ENCODE assay signal across 7 cellular contexts in the genomic region with DNA sequence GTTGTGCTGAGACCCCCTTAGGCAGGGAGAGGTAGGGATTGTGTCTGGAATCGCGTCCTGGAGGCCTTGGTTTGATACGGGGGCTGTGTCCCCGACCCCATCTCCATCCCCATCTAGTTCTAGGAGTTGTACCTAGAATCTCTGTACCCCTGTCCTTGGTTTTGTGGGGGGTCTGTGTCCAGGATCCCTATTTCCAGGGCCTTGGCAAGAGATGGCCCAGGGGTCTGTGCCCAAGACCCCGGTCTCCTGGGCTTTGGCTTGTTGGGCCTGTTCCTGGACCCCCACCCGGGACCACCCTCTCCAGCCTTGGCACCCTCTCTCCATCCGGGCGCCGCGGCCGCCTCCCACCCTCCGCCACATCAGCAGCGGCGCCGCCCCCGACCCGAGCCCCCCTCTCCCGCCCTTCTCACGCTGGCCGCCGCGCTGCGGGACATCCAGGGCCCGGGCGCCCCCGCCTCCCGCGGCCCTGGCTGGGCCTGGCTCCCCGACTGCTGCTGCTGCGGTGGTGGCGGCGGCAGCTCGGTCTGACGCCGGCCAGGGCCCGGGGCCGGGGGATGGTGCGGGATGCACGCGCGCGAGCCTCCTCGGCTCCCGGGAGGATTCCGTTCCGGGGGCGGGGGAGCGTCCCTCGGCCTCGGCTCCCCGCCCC. TPM values are rescaled to one million over a fixed set of nuclear protein-coding genes. Genes with fewer than 3 reads are reported as not detected.
DNase-seq lines count a peak whose midpoint lies in the region; ATAC-seq and TF ChIP-seq lines count a peak whose summit lies in the region.

TSS of gene NUMBL (minus strand) at position 602 of the 649 bp plus-strand sequence. CDS start at position 434, 168 bp downstream.

- TF ChIP-seq CTCF in H9 (conservative IDR thresholded peaks at IDR 0.05) (no peak), SU-DHL-6 (IDR thresholded peaks at IDR 0.05; ENCODE audit: insufficient read depth, low read length, poor library complexity, severe bottlenecking) (no peak), foreskin fibroblast (IDR thresholded peaks at IDR 0.05; ENCODE audit: low read depth, low read length) (no peak)

- no peak within 1 kb of the TSS for H2AK5ac ChIP-seq in H9 (ENCODE audit: insufficient read length, low read length)
- peak within 1 kb of the TSS; percentile 62 for H2AK5ac ChIP-seq in trophoblast cell (ENCODE audit: low read length)

- no peaks in the 10 kb centered on the region for H3K9me3 Mint-ChIP-seq in H9

- no peaks in the 10 kb centered on the region for H3K9me2 ChIP-seq in SU-DHL-6 (replicated peaks; ENCODE audit: insufficient read depth, low read length)

- no peak within 1 kb of the TSS for H2BK20ac ChIP-seq in H9 (ENCODE audit: low read depth, low read length, poor library complexity, severe bottlenecking)

- peaks cover 9% of the 10 kb centered on the region for H4K20me1 ChIP-seq in H9 (ENCODE audit: control insufficient read depth, insufficient read depth, insufficient read length)
- no peaks in the 10 kb centered on the region for H4K20me1 ChIP-seq in SU-DHL-6 (ENCODE audit: low read depth, low read length)

- H2BK5ac ChIP-seq in H9 (ENCODE audit: insufficient read length, low read length) (no peak within 1 kb of the TSS), trophoblast cell (ENCODE audit: low read depth, low read length, poor library complexity) (no peak within 1 kb of the TSS)

- H3K4ac ChIP-seq in H9 (ENCODE audit: low read depth, low read length) (no peak within 1 kb of the TSS), trophoblast cell (ENCODE audit: low read depth, low read length) (peak within 1 kb of the TSS; percentile 10)

- no peak for DNase-seq in H9
- no peak for DNase-seq in foreskin fibroblast
- peak in 1 of 2 donors; percentile 81 for DNase-seq in trophoblast cell
- DNase-seq in NCI-H2171 (lab: John Stamatoyannopoulos, UW): no peak
- no peak for DNase-seq in GOT3 (lab: John Stamatoyannopoulos, UW)

- no peak within 1 kb of the TSS for H3K56ac ChIP-seq in H9 (ENCODE audit: insufficient read length, low read depth, low read length)

- peak within 1 kb of the TSS; percentile 82 for H4K12ac ChIP-seq in trophoblast cell (ENCODE audit: low read depth, low read length)

- no peak for ATAC-seq in GM19463 (IDR thresholded peaks at IDR 0.05; ENCODE audit: unreplicated experiment)

- H3K4me1 Mint-ChIP-seq in H9: peaks cover 7 to 9% of the 10 kb centered on the region in 2 experiments

- WGBS in H9 (ENCODE audit: extremely low coverage, insufficient read length, low lambda C conversion rate): no CpG with 5 or more reads among the region's 51 CpGs
- no CpG with 5 or more reads among the region's 51 CpGs for WGBS in trophoblast cell (ENCODE audit: extremely low coverage, insufficient coverage, insufficient read length)

- no peak within 1 kb of the TSS for H3K23ac ChIP-seq in H9 (ENCODE audit: insufficient read length, low read depth, low read length)
- no peak within 1 kb of the TSS for H3K23ac ChIP-seq in trophoblast cell (ENCODE audit: low read length)

- no peaks in the 10 kb centered on the region for H3F3A ChIP-seq in SU-DHL-6 (ENCODE audit: insufficient read depth)

- H2BK15ac ChIP-seq in H9 (ENCODE audit: low read depth, low read length): no peak within 1 kb of the TSS

- H4K8ac ChIP-seq in H9 (replicated peaks; ENCODE audit: insufficient read length, low read depth, low read length) (no peak within 1 kb of the TSS), trophoblast cell (ENCODE audit: low read depth, low read length) (peak within 1 kb of the TSS; percentile 88)

- H3K9me3 ChIP-seq in H9 (ENCODE audit: control insufficient read depth, low read depth, low read length) (no peaks in the 10 kb centered on the region), SU-DHL-6 (ENCODE audit: insufficient read depth, low read length) (no peaks in the 10 kb centered on the region), trophoblast cell (ENCODE audit: insufficient read depth, low read depth, low read length) (no peaks in the 10 kb centered on the region)

- no peak within 1 kb of the TSS for H2BK12ac ChIP-seq in H9 (ENCODE audit: insufficient read length, low read depth, low read length)
- H2BK12ac ChIP-seq in trophoblast cell (ENCODE audit: low read length): no peak within 1 kb of the TSS

- H2BK120ac ChIP-seq in H9 (ENCODE audit: low read depth, low read length, poor library complexity, severe bottlenecking) (no peak within 1 kb of the TSS), trophoblast cell (ENCODE audit: insufficient read depth, low read length, poor library complexity) (peak within 1 kb of the TSS; percentile 27)

- H3K79me2 ChIP-seq in H9 (ENCODE audit: insufficient read depth, low read length): no peaks in the 10 kb centered on the region
- no peaks in the 10 kb centered on the region for H3K79me2 ChIP-seq in SU-DHL-6 (ENCODE audit: insufficient read depth, low read length)
- H3K79me2 ChIP-seq in trophoblast cell (ENCODE audit: control insufficient read depth, insufficient read depth, low read length, poor library complexity): peaks cover 4% of the 10 kb centered on the region

- H3K27ac Mint-ChIP-seq in H9: peak within 1 kb of the TSS; percentile 98 to 100 (median 99)

- no peaks in the 10 kb centered on the region; the same call in 1 of the 2 replicates for H3K27me3 Mint-ChIP-seq in H9 (ENCODE audit: low read depth)

- H3K4me1 ChIP-seq in H9 (ENCODE audit: insufficient read depth, low read length) (no peaks in the 10 kb centered on the region), trophoblast cell (ENCODE audit: control insufficient read depth in 1 of 2, insufficient read depth in 2 of 2, low read length in 2 of 2) (peaks cover 12 to 19% of the 10 kb centered on the region in 2 experiments)

- H2AFZ ChIP-seq in H9 (ENCODE audit: low read length) (no peak within 1 kb of the TSS), SU-DHL-6 (ENCODE audit: low read depth, low read length, severe bottlenecking) (peak within 1 kb of the TSS; percentile 93), trophoblast cell (ENCODE audit: insufficient read depth, low read length, poor library complexity) (peak within 1 kb of the TSS; percentile 85)

- H3K18ac ChIP-seq in H9 (ENCODE audit: insufficient read length, low read depth, low read length) (peak within 1 kb of the TSS; percentile 90), trophoblast cell (ENCODE audit: low read length) (peak within 1 kb of the TSS; percentile 81)

- H3K4me3 Mint-ChIP-seq in H9: peak within 1 kb of the TSS; percentile 81 to 86

- H3K36me3 ChIP-seq in SU-DHL-6 (ENCODE audit: low read length): no peaks in the 10 kb centered on the region
- peaks cover 31 to 45% of the 10 kb centered on the region in 2 experiments for H3K36me3 ChIP-seq in trophoblast cell (ENCODE audit: control insufficient read depth in 1 of 2, insufficient read depth in 2 of 2, low read length in 2 of 2)

- H3K27ac ChIP-seq in H9 (ENCODE audit: insufficient read length, low read depth, low read length) (no peak within 1 kb of the TSS), SU-DHL-6 (ENCODE audit: low read depth, low read length) (peak within 1 kb of the TSS; percentile 63), trophoblast cell (ENCODE audit: low read depth, low read length) (peak within 1 kb of the TSS; percentile 55)

- H3K4me2 ChIP-seq in H9 (ENCODE audit: insufficient read depth, insufficient read length, low read length): peak within 1 kb of the TSS; percentile 91
- H3K4me2 ChIP-seq in SU-DHL-6 (ENCODE audit: low read depth, low read length, poor library complexity, severe bottlenecking): peak within 1 kb of the TSS; percentile 87
- H3K4me2 ChIP-seq in trophoblast cell (ENCODE audit: low read length): peak within 1 kb of the TSS; percentile 81

- peaks cover 15% of the 10 kb centered on the region for H3K23me2 ChIP-seq in H9 (ENCODE audit: insufficient read length, low read depth, low read length, poor library complexity, severe bottlenecking)

- no peak within 1 kb of the TSS for H4K91ac ChIP-seq in H9 (ENCODE audit: insufficient read length, low read depth, low read length)
- H4K91ac ChIP-seq in trophoblast cell (ENCODE audit: low read depth, low read length): peak within 1 kb of the TSS; percentile 83

- H3K27me3 ChIP-seq in H9 (ENCODE audit: insufficient read depth, low read length) (no peaks in the 10 kb centered on the region), SU-DHL-6 (ENCODE audit: low read length) (no peaks in the 10 kb centered on the region), trophoblast cell (ENCODE audit: insufficient read depth, low read length) (no peaks in the 10 kb centered on the region)

- peaks cover 16 to 36% (median 23%) of the 10 kb centered on the region in 3 experiments for H3K36me3 Mint-ChIP-seq in H9 (ENCODE audit: insufficient read depth in 1 of 3, low read depth in 3 of 3)

- H3K9ac ChIP-seq in H9 (ENCODE audit: extremely low read depth, insufficient read length, low read length): peak within 1 kb of the TSS; percentile 60
- H3K9ac ChIP-seq in SU-DHL-6 (ENCODE audit: low read length): peak within 1 kb of the TSS; percentile 66
- peak within 1 kb of the TSS; percentile 80 for H3K9ac ChIP-seq in trophoblast cell (ENCODE audit: low read length)

- H4K5ac ChIP-seq in H9 (ENCODE audit: insufficient read length, low read depth, low read length): no peak within 1 kb of the TSS

- H3K79me1 ChIP-seq in H9 (ENCODE audit: insufficient read depth, low read depth, low read length, poor library complexity, severe bottlenecking) (no peaks in the 10 kb centered on the region), trophoblast cell (ENCODE audit: low read length) (peaks cover 9% of the 10 kb centered on the region)

- peak within 1 kb of the TSS; percentile 88 for H3K14ac ChIP-seq in H9 (ENCODE audit: insufficient read depth, low read length)
- H3K14ac ChIP-seq in trophoblast cell (ENCODE audit: low read length): peak within 1 kb of the TSS; percentile 43

- H3T11ph ChIP-seq in H9 (ENCODE audit: low read length): no peak within 1 kb of the TSS

- H3K4me3 ChIP-seq in SU-DHL-6 (ENCODE audit: insufficient read depth, low read length, poor library complexity, severe bottlenecking): peak within 1 kb of the TSS; percentile 59
- peak within 1 kb of the TSS; percentile 79 to 98 for H3K4me3 ChIP-seq in foreskin fibroblast (ENCODE audit: low read depth in 1 of 2, low read length in 2 of 2)
- H3K4me3 ChIP-seq in trophoblast cell (ENCODE audit: low read depth, low read length): peak within 1 kb of the TSS; percentile 80

RNA-seq across cellular contexts. Expression of gene NUMBL, which starts in this region (rescaled TPM):
- total RNA-seq in H9 (2021): 32.6 and 34.5 TPM in 2 replicates
- 20.5 and 21.5 TPM in 2 replicates for polyA plus RNA-seq in trophoblast cell (2013)
